ENCODE assay signal across 15 cellular contexts in genomic region chr4:7620814-7621176, GRCh38.
DNase-seq lines count a peak whose midpoint lies in the region; ATAC-seq and TF ChIP-seq lines count a peak whose summit lies in the region.
"Had no signal": no experiment of that assay in that cellular context is flagged by ENCODE, and none has a peak within 500 bp of the region (broad histone marks: within the 10 kb centered on the region; RNA-seq: fewer than 3 reads in every experiment).

No MANE protein-coding gene starts in this region.

- H3K4ac ChIP-seq in H9 (ENCODE audit: low read depth, low read length) (no peak overlapping the region), mesenchymal stem cell (ENCODE audit: low read depth in 1 of 2, low read length in 2 of 2) (no peak overlapping the region)

- no peak overlapping the region for H3K4me3 Mint-ChIP-seq in H9
- H3K4me3 Mint-ChIP-seq: CD4-positive, alpha-beta T cell had no signal

- H2BK15ac ChIP-seq in H9 (ENCODE audit: low read depth, low read length) (no peak overlapping the region; the same call in 1 of the 2 replicates), mesenchymal stem cell (ENCODE audit: low read depth, poor library complexity, severe bottlenecking) (no peak overlapping the region)

- no peak overlapping the region for H3K4me2 ChIP-seq in H9 (ENCODE audit: insufficient read depth, insufficient read length, low read length)
- H3K4me2 ChIP-seq in mesenchymal stem cell (ENCODE audit: low read length, poor library complexity, severe bottlenecking), result no peak overlapping the region
- H3K4me2 ChIP-seq: A549 had no signal

- H3K23me2 ChIP-seq in H9 (ENCODE audit: insufficient read length, low read depth, low read length, poor library complexity, severe bottlenecking), result no peaks in the 10 kb centered on the region

- no peak overlapping the region for H3K27ac Mint-ChIP-seq in H9
- H3K27ac Mint-ChIP-seq: CD4-positive, alpha-beta T cell had no signal

- H2BK20ac ChIP-seq in H9 (ENCODE audit: low read depth, low read length, poor library complexity, severe bottlenecking), result no peak overlapping the region

- no CpG with 5 or more reads among the region's 10 CpGs for WGBS in H9 (ENCODE audit: extremely low coverage, insufficient read length, low lambda C conversion rate)
- 83% methylated on average over 9 of the region's 10 CpGs for WGBS in mesenchymal stem cell

- H3K9me3 Mint-ChIP-seq in H9, result peaks cover 0 to 2% of the 10 kb centered on the region in 2 experiments; a peak in 1 of 5 replicates
- H3K9me3 Mint-ChIP-seq: CD4-positive, alpha-beta T cell had no signal

- H2BK12ac ChIP-seq in H9 (ENCODE audit: insufficient read length, low read depth, low read length), result no peak overlapping the region
- no peak overlapping the region for H2BK12ac ChIP-seq in mesenchymal stem cell (ENCODE audit: low read length in 2 of 2)

- H3K36me3 Mint-ChIP-seq in H9 (ENCODE audit: insufficient read depth in 1 of 3, low read depth in 3 of 3), result no peaks in the 10 kb centered on the region

- H2AK5ac ChIP-seq in H9 (ENCODE audit: insufficient read length, low read length) (no peak overlapping the region), mesenchymal stem cell (ENCODE audit: low read length, severe bottlenecking) (no peak overlapping the region)

- H2BK120ac ChIP-seq in H9 (ENCODE audit: low read depth, low read length, poor library complexity, severe bottlenecking), result no peak overlapping the region
- H2BK120ac ChIP-seq in mesenchymal stem cell (ENCODE audit: low read depth, low read length), result no peak overlapping the region

- H3K79me1 ChIP-seq in H9 (ENCODE audit: insufficient read depth, low read depth, low read length, poor library complexity, severe bottlenecking), result no peaks in the 10 kb centered on the region
- no peaks in the 10 kb centered on the region for H3K79me1 ChIP-seq in mesenchymal stem cell (replicated peaks; ENCODE audit: low read length, poor library complexity, severe bottlenecking)

- H3T11ph ChIP-seq in H9 (ENCODE audit: low read length), result no peak overlapping the region

- no peak overlapping the region for H4K91ac ChIP-seq in H9 (ENCODE audit: insufficient read length, low read depth, low read length)
- peak overlapping the region; percentile 31 for H4K91ac ChIP-seq in mesenchymal stem cell (ENCODE audit: low read length)

- in situ Hi-C loops in ACHN (cut with HindIII; ENCODE audit: low pct_ligation_motif_present, low pct_unique_long_range_greater_than_20kb, low sequenced_read_pairs), result no loop called here

- H3K79me2 ChIP-seq in H9 (ENCODE audit: insufficient read depth, low read length), result no peaks in the 10 kb centered on the region

- H2AFZ ChIP-seq in H9 (ENCODE audit: low read length) (no peak overlapping the region), mesenchymal stem cell (ENCODE audit: low read depth, low read length) (no peak overlapping the region)

- H3K4me1 ChIP-seq in H9 (ENCODE audit: insufficient read depth, low read length), result no peaks in the 10 kb centered on the region
- peaks cover 8% of the 10 kb centered on the region for H3K4me1 ChIP-seq in mesenchymal stem cell (ENCODE audit: control insufficient read depth, insufficient read depth, low read depth, low read length)
- H3K4me1 ChIP-seq: A549 had no signal

- H4K8ac ChIP-seq in H9 (replicated peaks; ENCODE audit: insufficient read length, low read depth, low read length) (no peak overlapping the region), mesenchymal stem cell (ENCODE audit: low read length) (no peak overlapping the region)

- no peaks in the 10 kb centered on the region for H3K36me3 ChIP-seq in mesenchymal stem cell (ENCODE audit: control insufficient read depth in 1 of 2, insufficient read depth in 2 of 2, low read depth in 1 of 2, low read length in 2 of 2)

- ATAC-seq in sciatic nerve, result peak; percentile 41
- ATAC-seq: A549 had no signal

- H3K18ac ChIP-seq in H9 (ENCODE audit: insufficient read length, low read depth, low read length) (no peak overlapping the region), mesenchymal stem cell (ENCODE audit: low read depth in 1 of 2, low read length in 2 of 2) (no peak overlapping the region)

- no peak overlapping the region for H3K9ac ChIP-seq in H9 (ENCODE audit: extremely low read depth, insufficient read length, low read length)
- no peak overlapping the region for H3K9ac ChIP-seq in mesenchymal stem cell (ENCODE audit: low read length)

- H2BK5ac ChIP-seq in H9 (ENCODE audit: insufficient read length, low read length), result no peak overlapping the region
- no peak overlapping the region for H2BK5ac ChIP-seq in mesenchymal stem cell (ENCODE audit: low read depth, low read length, poor library complexity, severe bottlenecking)

- H3K4me3 ChIP-seq in mesenchymal stem cell (ENCODE audit: insufficient read depth in 1 of 2, low read depth in 1 of 2, low read length in 2 of 2), result no peak overlapping the region
- H3K4me3 ChIP-seq: A549 had no signal

- no peak overlapping the region for H4K5ac ChIP-seq in H9 (ENCODE audit: insufficient read length, low read depth, low read length)

- H3K27me3 ChIP-seq in H9 (ENCODE audit: insufficient read depth, low read length), result no peaks in the 10 kb centered on the region
- peaks cover 27 to 52% of the 10 kb centered on the region in 2 experiments for H3K27me3 ChIP-seq in mesenchymal stem cell (ENCODE audit: control insufficient read depth in 1 of 2, insufficient read depth in 1 of 2, low read length in 2 of 2)

- TF ChIP-seq CTCF in H9 (conservative IDR thresholded peaks at IDR 0.05), result no peak

- H3K23ac ChIP-seq in H9 (ENCODE audit: insufficient read length, low read depth, low read length), result no peak overlapping the region
- H3K23ac ChIP-seq in mesenchymal stem cell (ENCODE audit: low read length in 2 of 2), result no peak overlapping the region

- no peaks in the 10 kb centered on the region for H3K4me1 Mint-ChIP-seq in H9

- H3K27ac ChIP-seq in H9 (ENCODE audit: insufficient read length, low read depth, low read length), result no peak overlapping the region
- no peak overlapping the region for H3K27ac ChIP-seq in mesenchymal stem cell (ENCODE audit: low read length, poor library complexity, severe bottlenecking)
- H3K27ac ChIP-seq: A549, HL-60 had no signal

- H3K56ac ChIP-seq in H9 (ENCODE audit: insufficient read length, low read depth, low read length), result no peak overlapping the region

- DNase-seq in H9 (no peak), mesenchymal stem cell (no peak), sciatic nerve (ENCODE audit: low spot score) (no peak), NCI-H2081 treated with DMSO at 0.1 percent for 48 hours (lab: John Stamatoyannopoulos, UW) (no peak), AG08395 (ENCODE audit: low spot score) (no peak), ACHN (no peak)
- DNase-seq: AML-193; CD4-positive, alpha-beta T cell; DMS153; DMS79 treated with DMSO at 0.1 percent for 48 hours; EL; GOT3; HCEC 1CT had no signal

- intact Hi-C loops in sciatic nerve (cut with DNase I), result no loop called here

- H3K9me3 ChIP-seq in H9 (ENCODE audit: control insufficient read depth, low read depth, low read length) (no peaks in the 10 kb centered on the region), mesenchymal stem cell (ENCODE audit: control insufficient read depth, low read length) (no peaks in the 10 kb centered on the region)
- H3K9me3 ChIP-seq: A549 had no signal

- H3K27me3 Mint-ChIP-seq in H9 (ENCODE audit: low read depth), result peaks cover 21% of the 10 kb centered on the region

- no peaks in the 10 kb centered on the region for H4K20me1 ChIP-seq in H9 (ENCODE audit: control insufficient read depth, insufficient read depth, insufficient read length)

- H3K14ac ChIP-seq in H9 (ENCODE audit: insufficient read depth, low read length) (peak overlapping the region; percentile 1; the same call in 1 of the 2 replicates), mesenchymal stem cell (ENCODE audit: low read length in 2 of 2) (no peak overlapping the region)
